1 cellular context compared by ENCODE assay signal in the genomic region with DNA sequence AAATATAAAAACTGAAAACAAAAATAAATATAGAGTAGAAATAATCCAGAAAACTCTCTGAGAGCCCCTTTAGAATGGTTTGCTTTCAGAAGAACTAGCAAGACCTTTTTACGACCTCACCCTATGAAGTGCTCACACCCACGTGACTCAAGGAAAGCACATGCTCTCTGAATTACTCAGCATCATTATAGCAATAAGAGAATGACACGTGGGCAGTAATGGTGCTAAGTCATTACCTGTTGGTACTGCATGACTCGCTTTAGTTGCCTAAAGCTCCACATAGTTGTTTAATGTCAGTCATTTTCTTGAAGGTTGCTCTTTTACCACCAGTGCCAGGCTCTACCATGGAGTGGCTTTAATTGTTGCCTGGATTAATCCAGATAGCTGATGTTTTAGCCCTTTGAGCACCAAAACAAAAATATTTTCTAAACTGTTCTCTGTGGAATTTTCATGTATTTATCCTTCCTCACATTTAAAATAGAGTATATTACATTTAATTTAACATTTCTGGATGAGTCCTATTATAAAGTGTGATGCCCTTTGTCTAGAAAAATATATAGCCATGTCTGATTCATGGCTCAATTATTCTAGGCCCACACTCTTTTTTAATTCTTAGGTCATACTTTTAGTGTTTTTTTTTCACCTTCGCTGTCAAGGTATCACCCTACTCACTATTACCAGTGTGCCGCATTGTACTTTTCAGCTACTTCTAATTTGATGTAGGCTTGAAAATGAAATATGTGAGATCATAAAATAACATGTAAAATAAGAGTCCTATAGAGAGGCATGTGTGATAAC.
A peak's percentile ranks its signal among the peaks of the same experiment; 100 is the strongest.
TF ChIP-seq lines count a peak whose summit lies in the region.

No MANE protein-coding gene starts in this region.

TF ChIP-seq in GM12878, 131 proteins besides CTCF, POLR2A, EP300 and RAD21 (continued from another document):
- TF ChIP-seq, protein P1, sequence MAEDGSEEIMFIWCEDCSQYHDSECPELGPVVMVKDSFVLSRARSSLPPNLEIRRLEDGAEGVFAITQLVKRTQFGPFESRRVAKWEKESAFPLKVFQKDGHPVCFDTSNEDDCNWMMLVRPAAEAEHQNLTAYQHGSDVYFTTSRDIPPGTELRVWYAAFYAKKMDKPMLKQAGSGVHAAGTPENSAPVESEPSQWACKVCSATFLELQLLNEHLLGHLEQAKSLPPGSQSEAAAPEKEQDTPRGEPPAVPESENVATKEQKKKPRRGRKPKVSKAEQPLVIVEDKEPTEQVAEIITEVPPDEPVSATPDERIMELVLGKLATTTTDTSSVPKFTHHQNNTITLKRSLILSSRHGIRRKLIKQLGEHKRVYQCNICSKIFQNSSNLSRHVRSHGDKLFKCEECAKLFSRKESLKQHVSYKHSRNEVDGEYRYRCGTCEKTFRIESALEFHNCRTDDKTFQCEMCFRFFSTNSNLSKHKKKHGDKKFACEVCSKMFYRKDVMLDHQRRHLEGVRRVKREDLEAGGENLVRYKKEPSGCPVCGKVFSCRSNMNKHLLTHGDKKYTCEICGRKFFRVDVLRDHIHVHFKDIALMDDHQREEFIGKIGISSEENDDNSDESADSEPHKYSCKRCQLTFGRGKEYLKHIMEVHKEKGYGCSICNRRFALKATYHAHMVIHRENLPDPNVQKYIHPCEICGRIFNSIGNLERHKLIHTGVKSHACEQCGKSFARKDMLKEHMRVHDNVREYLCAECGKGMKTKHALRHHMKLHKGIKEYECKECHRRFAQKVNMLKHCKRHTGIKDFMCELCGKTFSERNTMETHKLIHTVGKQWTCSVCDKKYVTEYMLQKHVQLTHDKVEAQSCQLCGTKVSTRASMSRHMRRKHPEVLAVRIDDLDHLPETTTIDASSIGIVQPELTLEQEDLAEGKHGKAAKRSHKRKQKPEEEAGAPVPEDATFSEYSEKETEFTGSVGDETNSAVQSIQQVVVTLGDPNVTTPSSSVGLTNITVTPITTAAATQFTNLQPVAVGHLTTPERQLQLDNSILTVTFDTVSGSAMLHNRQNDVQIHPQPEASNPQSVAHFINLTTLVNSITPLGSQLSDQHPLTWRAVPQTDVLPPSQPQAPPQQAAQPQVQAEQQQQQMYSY (CRISPR knock-in tag; IDR thresholded peaks at IDR 0.05) = no peak
- TF ChIP-seq, protein P2, sequence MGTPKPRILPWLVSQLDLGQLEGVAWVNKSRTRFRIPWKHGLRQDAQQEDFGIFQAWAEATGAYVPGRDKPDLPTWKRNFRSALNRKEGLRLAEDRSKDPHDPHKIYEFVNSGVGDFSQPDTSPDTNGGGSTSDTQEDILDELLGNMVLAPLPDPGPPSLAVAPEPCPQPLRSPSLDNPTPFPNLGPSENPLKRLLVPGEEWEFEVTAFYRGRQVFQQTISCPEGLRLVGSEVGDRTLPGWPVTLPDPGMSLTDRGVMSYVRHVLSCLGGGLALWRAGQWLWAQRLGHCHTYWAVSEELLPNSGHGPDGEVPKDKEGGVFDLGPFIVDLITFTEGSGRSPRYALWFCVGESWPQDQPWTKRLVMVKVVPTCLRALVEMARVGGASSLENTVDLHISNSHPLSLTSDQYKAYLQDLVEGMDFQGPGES (IDR thresholded peaks at IDR 0.05) = no peak
- no peak for TF ChIP-seq CBX3 (IDR thresholded peaks at IDR 0.05; ENCODE audit: borderline replicate concordance, low read depth)
- TF ChIP-seq MTA3 (IDR thresholded peaks at IDR 0.05; ENCODE audit: borderline replicate concordance, low read length) = no peak
- no peak for TF ChIP-seq BCL11A (IDR thresholded peaks at IDR 0.05; ENCODE audit: low read depth, low read length)
- no peak for TF ChIP-seq KAT2A (conservative IDR thresholded peaks at IDR 0.05; ENCODE audit: control insufficient read depth, low read depth, low read length)
- TF ChIP-seq ZNF217 (IDR thresholded peaks at IDR 0.05) = no peak
- TF ChIP-seq PAX5 (IDR thresholded peaks at IDR 0.05; ENCODE audit: borderline replicate concordance, low read depth, low read length) = no peak
- TF ChIP-seq, protein P3, sequence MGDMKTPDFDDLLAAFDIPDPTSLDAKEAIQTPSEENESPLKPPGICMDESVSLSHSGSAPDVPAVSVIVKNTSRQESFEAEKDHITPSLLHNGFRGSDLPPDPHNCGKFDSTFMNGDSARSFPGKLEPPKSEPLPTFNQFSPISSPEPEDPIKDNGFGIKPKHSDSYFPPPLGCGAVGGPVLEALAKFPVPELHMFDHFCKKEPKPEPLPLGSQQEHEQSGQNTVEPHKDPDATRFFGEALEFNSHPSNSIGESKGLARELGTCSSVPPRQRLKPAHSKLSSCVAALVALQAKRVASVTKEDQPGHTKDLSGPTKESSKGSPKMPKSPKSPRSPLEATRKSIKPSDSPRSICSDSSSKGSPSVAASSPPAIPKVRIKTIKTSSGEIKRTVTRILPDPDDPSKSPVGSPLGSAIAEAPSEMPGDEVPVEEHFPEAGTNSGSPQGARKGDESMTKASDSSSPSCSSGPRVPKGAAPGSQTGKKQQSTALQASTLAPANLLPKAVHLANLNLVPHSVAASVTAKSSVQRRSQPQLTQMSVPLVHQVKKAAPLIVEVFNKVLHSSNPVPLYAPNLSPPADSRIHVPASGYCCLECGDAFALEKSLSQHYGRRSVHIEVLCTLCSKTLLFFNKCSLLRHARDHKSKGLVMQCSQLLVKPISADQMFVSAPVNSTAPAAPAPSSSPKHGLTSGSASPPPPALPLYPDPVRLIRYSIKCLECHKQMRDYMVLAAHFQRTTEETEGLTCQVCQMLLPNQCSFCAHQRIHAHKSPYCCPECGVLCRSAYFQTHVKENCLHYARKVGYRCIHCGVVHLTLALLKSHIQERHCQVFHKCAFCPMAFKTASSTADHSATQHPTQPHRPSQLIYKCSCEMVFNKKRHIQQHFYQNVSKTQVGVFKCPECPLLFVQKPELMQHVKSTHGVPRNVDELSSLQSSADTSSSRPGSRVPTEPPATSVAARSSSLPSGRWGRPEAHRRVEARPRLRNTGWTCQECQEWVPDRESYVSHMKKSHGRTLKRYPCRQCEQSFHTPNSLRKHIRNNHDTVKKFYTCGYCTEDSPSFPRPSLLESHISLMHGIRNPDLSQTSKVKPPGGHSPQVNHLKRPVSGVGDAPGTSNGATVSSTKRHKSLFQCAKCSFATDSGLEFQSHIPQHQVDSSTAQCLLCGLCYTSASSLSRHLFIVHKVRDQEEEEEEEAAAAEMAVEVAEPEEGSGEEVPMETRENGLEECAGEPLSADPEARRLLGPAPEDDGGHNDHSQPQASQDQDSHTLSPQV (IDR thresholded peaks at IDR 0.05) = no peak
- no peak for TF ChIP-seq PAX8 (IDR thresholded peaks at IDR 0.05)
- TF ChIP-seq, protein P4, sequence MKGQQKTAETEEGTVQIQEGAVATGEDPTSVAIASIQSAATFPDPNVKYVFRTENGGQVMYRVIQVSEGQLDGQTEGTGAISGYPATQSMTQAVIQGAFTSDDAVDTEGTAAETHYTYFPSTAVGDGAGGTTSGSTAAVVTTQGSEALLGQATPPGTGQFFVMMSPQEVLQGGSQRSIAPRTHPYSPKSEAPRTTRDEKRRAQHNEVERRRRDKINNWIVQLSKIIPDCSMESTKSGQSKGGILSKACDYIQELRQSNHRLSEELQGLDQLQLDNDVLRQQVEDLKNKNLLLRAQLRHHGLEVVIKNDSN (IDR thresholded peaks at IDR 0.05; ENCODE audit: borderline replicate concordance, extremely low read length, insufficient read depth, low read depth, low read length) = peak; percentile 30
- no peak for TF ChIP-seq LARP7 (IDR thresholded peaks at IDR 0.05)
- peak; percentile 63; the same call in 1 of the 2 replicates for TF ChIP-seq BACH1 (IDR thresholded peaks at IDR 0.05; ENCODE audit: borderline replicate concordance)
- TF ChIP-seq JUNB (IDR thresholded peaks at IDR 0.05) = 0 out of 2 replicates have a peak, but pooled peaks have one; percentile 13
- no peak for TF ChIP-seq NR2C1 (IDR thresholded peaks at IDR 0.05)
- TF ChIP-seq IRF4 (IDR thresholded peaks at IDR 0.05; ENCODE audit: low read depth, low read length) = peak; percentile 44; the same call in 1 of the 2 replicates
- TF ChIP-seq, protein P5, sequence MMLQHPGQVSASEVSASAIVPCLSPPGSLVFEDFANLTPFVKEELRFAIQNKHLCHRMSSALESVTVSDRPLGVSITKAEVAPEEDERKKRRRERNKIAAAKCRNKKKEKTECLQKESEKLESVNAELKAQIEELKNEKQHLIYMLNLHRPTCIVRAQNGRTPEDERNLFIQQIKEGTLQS (IDR thresholded peaks at IDR 0.05; ENCODE audit: borderline replicate concordance, extremely low read depth, low read depth, low read length) = no peak
- TF ChIP-seq PML (IDR thresholded peaks at IDR 0.05; ENCODE audit: low read length) = no peak
- TF ChIP-seq CHD4 (IDR thresholded peaks at IDR 0.05) = no peak
- TF ChIP-seq, protein P6, sequence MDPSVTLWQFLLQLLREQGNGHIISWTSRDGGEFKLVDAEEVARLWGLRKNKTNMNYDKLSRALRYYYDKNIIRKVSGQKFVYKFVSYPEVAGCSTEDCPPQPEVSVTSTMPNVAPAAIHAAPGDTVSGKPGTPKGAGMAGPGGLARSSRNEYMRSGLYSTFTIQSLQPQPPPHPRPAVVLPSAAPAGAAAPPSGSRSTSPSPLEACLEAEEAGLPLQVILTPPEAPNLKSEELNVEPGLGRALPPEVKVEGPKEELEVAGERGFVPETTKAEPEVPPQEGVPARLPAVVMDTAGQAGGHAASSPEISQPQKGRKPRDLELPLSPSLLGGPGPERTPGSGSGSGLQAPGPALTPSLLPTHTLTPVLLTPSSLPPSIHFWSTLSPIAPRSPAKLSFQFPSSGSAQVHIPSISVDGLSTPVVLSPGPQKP (IDR thresholded peaks at IDR 0.05; ENCODE audit: low read depth, low read length) = no peak
- no peak for TF ChIP-seq CREB1 (IDR thresholded peaks at IDR 0.05; ENCODE audit: low read depth)
- no peak for TF ChIP-seq ZNF207 (IDR thresholded peaks at IDR 0.05; ENCODE audit: borderline replicate concordance)
- no peak for TF ChIP-seq POLR2AphosphoS2 (IDR thresholded peaks at IDR 0.05; ENCODE audit: low read depth, low read length)
- TF ChIP-seq BHLHE40 (IDR thresholded peaks at IDR 0.05; ENCODE audit: borderline replicate concordance in 1 of 2, low read depth in 2 of 2, low read length in 1 of 2) = peak in 1 of 2 experiments; percentile 42; a peak in 1 of 4 replicates
- no peak for TF ChIP-seq TCF7 (IDR thresholded peaks at IDR 0.05; ENCODE audit: borderline replicate concordance)
- TF ChIP-seq ZNF24 (IDR thresholded peaks at IDR 0.05) = peak; percentile 45; the same call in 1 of the 2 replicates
- TF ChIP-seq RAD51 (IDR thresholded peaks at IDR 0.05) = peak; percentile 84
- TF ChIP-seq, protein P7, sequence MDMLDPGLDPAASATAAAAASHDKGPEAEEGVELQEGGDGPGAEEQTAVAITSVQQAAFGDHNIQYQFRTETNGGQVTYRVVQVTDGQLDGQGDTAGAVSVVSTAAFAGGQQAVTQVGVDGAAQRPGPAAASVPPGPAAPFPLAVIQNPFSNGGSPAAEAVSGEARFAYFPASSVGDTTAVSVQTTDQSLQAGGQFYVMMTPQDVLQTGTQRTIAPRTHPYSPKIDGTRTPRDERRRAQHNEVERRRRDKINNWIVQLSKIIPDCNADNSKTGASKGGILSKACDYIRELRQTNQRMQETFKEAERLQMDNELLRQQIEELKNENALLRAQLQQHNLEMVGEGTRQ (IDR thresholded peaks at IDR 0.05; ENCODE audit: borderline replicate concordance, low read depth, low read length) = peak; percentile 57; the same call in 1 of the 2 replicates
- no peak for TF ChIP-seq SPI1 (IDR thresholded peaks at IDR 0.05; ENCODE audit: borderline replicate concordance, insufficient read depth, low read depth, low read length)
- TF ChIP-seq TCF3 (IDR thresholded peaks at IDR 0.05; ENCODE audit: borderline replicate concordance, insufficient read depth, low read depth, low read length) = no peak
- TF ChIP-seq STAT1 (conservative IDR thresholded peaks at IDR 0.05) = no peak
- TF ChIP-seq, protein P8, sequence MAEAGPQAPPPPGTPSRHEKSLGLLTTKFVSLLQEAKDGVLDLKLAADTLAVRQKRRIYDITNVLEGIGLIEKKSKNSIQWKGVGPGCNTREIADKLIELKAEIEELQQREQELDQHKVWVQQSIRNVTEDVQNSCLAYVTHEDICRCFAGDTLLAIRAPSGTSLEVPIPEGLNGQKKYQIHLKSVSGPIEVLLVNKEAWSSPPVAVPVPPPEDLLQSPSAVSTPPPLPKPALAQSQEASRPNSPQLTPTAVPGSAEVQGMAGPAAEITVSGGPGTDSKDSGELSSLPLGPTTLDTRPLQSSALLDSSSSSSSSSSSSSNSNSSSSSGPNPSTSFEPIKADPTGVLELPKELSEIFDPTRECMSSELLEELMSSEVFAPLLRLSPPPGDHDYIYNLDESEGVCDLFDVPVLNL (IDR thresholded peaks at IDR 0.05; ENCODE audit: low read depth, low read length) = no peak
- TF ChIP-seq, protein P9, sequence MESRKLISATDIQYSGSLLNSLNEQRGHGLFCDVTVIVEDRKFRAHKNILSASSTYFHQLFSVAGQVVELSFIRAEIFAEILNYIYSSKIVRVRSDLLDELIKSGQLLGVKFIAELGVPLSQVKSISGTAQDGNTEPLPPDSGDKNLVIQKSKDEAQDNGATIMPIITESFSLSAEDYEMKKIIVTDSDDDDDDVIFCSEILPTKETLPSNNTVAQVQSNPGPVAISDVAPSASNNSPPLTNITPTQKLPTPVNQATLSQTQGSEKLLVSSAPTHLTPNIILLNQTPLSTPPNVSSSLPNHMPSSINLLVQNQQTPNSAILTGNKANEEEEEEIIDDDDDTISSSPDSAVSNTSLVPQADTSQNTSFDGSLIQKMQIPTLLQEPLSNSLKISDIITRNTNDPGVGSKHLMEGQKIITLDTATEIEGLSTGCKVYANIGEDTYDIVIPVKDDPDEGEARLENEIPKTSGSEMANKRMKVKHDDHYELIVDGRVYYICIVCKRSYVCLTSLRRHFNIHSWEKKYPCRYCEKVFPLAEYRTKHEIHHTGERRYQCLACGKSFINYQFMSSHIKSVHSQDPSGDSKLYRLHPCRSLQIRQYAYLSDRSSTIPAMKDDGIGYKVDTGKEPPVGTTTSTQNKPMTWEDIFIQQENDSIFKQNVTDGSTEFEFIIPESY (IDR thresholded peaks at IDR 0.05) = no peak
- no peak for TF ChIP-seq RCOR1 (conservative IDR thresholded peaks at IDR 0.05; ENCODE audit: low read depth, low read length)
